ENCODE assay signal across 6 cellular contexts in the genomic region with DNA sequence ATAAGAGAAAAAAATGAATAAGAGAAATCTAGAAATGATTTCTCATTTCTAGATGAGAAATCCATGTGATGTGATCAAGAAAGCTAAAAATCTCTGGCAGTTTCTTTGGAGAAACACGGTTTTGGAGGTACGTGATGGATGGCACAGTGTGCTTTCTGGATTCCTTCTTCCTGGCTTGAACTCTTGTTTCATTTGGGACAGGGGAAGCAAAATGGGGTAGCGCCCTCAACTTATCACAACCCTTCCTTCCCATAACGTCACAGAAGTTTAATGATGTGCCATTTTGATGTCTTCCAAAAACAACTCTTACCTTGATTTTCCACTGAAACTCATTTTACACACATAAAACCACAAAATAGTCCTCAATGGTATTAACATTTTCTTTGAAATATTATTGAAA.
"Had no signal": no experiment of that assay in that cellular context is flagged by ENCODE, and none has a peak within 500 bp of the region (broad histone marks: within the 10 kb centered on the region; RNA-seq: fewer than 3 reads in every experiment).

No MANE protein-coding gene starts in this region.

- ATAC-seq: HepG2, K562 had no signal

- H3K4me3 ChIP-seq: K562 had no signal

- DNase-seq: IMR-90, KBM-7, KG1 had no signal

- H3K27ac ChIP-seq: HL-60 had no signal
